Comparison of ENCODE assay signal across 8 cellular contexts in the genomic region with DNA sequence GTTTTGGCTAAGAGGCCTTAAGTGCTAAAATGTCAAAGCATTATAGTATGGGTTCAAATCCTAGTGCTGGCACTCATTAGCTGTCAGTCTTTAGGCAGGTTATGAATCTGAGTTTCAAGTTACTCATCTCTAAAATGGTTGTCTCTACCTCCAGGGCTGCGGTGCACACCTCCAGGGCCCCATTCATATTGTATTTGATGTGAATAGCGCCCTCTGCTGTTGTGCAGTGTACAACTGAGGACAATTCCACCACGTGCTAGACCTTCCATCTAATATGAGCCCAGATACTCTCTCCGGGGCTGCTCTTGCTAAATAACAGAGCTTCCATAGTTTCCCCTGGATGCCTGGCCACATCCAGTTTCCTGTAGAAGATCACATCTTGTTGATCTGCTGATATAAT. TPM values are rescaled to one million over a fixed set of nuclear protein-coding genes. Genes with fewer than 3 reads are reported as not detected.
DNase-seq lines count a peak whose midpoint lies in the region; ATAC-seq, FAIRE-seq and TF ChIP-seq lines count a peak whose summit lies in the region.

No MANE protein-coding gene starts in this region.

- H3K4me1 ChIP-seq in CD8-positive, alpha-beta memory T cell (ENCODE audit: insufficient read depth, low read length), result peaks cover 61% of the 10 kb centered on the region
- H3K4me1 ChIP-seq in keratinocyte (ENCODE audit: control insufficient read depth, extremely low read depth, insufficient read depth, low read length), result no peaks in the 10 kb centered on the region

- ATAC-seq in GM21381 (IDR thresholded peaks at IDR 0.05; ENCODE audit: unreplicated experiment) (no peak), GM18498 (IDR thresholded peaks at IDR 0.05; ENCODE audit: unreplicated experiment) (no peak)

- H2AFZ ChIP-seq in keratinocyte (ENCODE audit: control insufficient read depth, low read length), result no peak overlapping the region

- peaks cover 66 to 73% (median 66%) of the 10 kb centered on the region in 3 donors for H3K4me1 Mint-ChIP-seq in CD8-positive, alpha-beta memory T cell

- H4K20me1 ChIP-seq in keratinocyte (ENCODE audit: control insufficient read depth, extremely low read depth, insufficient read depth, low read length), result no peaks in the 10 kb centered on the region

- CTCF ChIA-PET in CD8-positive, alpha-beta memory T cell (lab: Charles Lee), result interaction anchor here (0.7 to 16.0 kb wide), 26 partner anchors 9 to 236 kb away, joined by 3 to 286 read pairs (median 4); partner anchors contain the start of genes DPH3 and OXNAD1

- H3K9me3 Mint-ChIP-seq in CD8-positive, alpha-beta memory T cell, result no peaks in the 10 kb centered on the region

- no peak for FAIRE-seq in keratinocyte (lab: Jason Lieb, UNC)

- peaks cover 0 to 5% of the 10 kb centered on the region in 2 donors for H3K27me3 Mint-ChIP-seq in CD8-positive, alpha-beta memory T cell

- dilution Hi-C loops in keratinocyte (cut with MboI; ENCODE audit: extremely low pct_ligation_motif_present, low sequenced_read_pairs), result no loop called here

- no peaks in the 10 kb centered on the region for H3K27me3 ChIP-seq in CD8-positive, alpha-beta memory T cell (ENCODE audit: insufficient read depth, low read length, poor library complexity, severe bottlenecking)
- H3K27me3 ChIP-seq in keratinocyte (ENCODE audit: control insufficient read depth, extremely low read depth, insufficient read depth, low read length), result no peaks in the 10 kb centered on the region

- peak; percentile 61 for TF ChIP-seq CTCF in NB4 (IDR thresholded peaks at IDR 0.05; ENCODE audit: low read depth, low read length)
- peak; percentile 32 to 63 (median 39) for TF ChIP-seq CTCF in keratinocyte (optimal IDR thresholded peaks at IDR 0.05 in 1 of 3, IDR thresholded peaks at IDR 0.05 in 1 of 3, conservative IDR thresholded peaks at IDR 0.05 in 1 of 3; ENCODE audit: extremely low read depth in 1 of 3, insufficient read depth in 2 of 3, low read length in 3 of 3)

- H3K79me2 ChIP-seq in keratinocyte (ENCODE audit: control insufficient read depth, insufficient read depth, low read length), result no peaks in the 10 kb centered on the region

- no peak overlapping the region for H3K4me2 ChIP-seq in keratinocyte (ENCODE audit: control insufficient read depth, extremely low read depth, insufficient read depth, low read depth, low read length)

- peak overlapping the region in 6 of 7 donors; percentile 1 to 46 (median 30) for H3K4me3 Mint-ChIP-seq in CD8-positive, alpha-beta memory T cell

- peaks cover 69% of the 10 kb centered on the region for H3K36me3 ChIP-seq in CD8-positive, alpha-beta memory T cell (ENCODE audit: insufficient read depth, low read length)
- H3K36me3 ChIP-seq in keratinocyte (ENCODE audit: control insufficient read depth in 2 of 2, extremely low read depth in 1 of 2, insufficient read depth in 2 of 2, low read length in 2 of 2), result peaks cover 12 to 23% of the 10 kb centered on the region in 2 experiments

- no peaks in the 10 kb centered on the region for H3K9me1 ChIP-seq in keratinocyte (ENCODE audit: control insufficient read depth, extremely low read depth, insufficient read depth, low read length)

- peak overlapping the region; percentile 79 to 98 (median 92) for H3K27ac Mint-ChIP-seq in CD8-positive, alpha-beta memory T cell

- POLR2A ChIA-PET in CD8-positive, alpha-beta memory T cell (lab: Charles Lee), result interaction anchor here (1.0 to 3.7 kb wide), 7 partner anchors 10 to 54 kb away, joined by 3 to 17 read pairs (median 4); partner anchors contain the start of gene OXNAD1

- no peak for TF ChIP-seq POLR2A in NB4 (IDR thresholded peaks at IDR 0.05; ENCODE audit: extremely low read depth, insufficient read length)

- H3K36me3 Mint-ChIP-seq in CD8-positive, alpha-beta memory T cell, result peaks cover 16 to 96% (median 24%) of the 10 kb centered on the region in 3 donors

- no peak overlapping the region for H3K9ac ChIP-seq in keratinocyte (ENCODE audit: control insufficient read depth, extremely low read depth, insufficient read depth, low read length)

- no peaks in the 10 kb centered on the region for H3K9me3 ChIP-seq in CD8-positive, alpha-beta memory T cell (ENCODE audit: low read length)
- no peaks in the 10 kb centered on the region for H3K9me3 ChIP-seq in keratinocyte (ENCODE audit: control insufficient read depth, low read depth, low read length)

- H3K4me3 ChIP-seq in CD8-positive, alpha-beta memory T cell (ENCODE audit: low read length), result no peak overlapping the region
- H3K4me3 ChIP-seq in NB4 (ENCODE audit: low read depth, low read length), result no peak overlapping the region
- no peak overlapping the region for H3K4me3 ChIP-seq in keratinocyte (ENCODE audit: control insufficient read depth in 2 of 3, extremely low read depth in 1 of 3, insufficient read depth in 2 of 3, low read depth in 1 of 3, low read length in 3 of 3)

- H3K27ac ChIP-seq in CD8-positive, alpha-beta memory T cell (ENCODE audit: low read depth, low read length), result no peak overlapping the region
- H3K27ac ChIP-seq in keratinocyte (ENCODE audit: control insufficient read depth, insufficient read depth, low read length), result no peak overlapping the region

- peak; percentile 65 to 88 (median 73) for DNase-seq in CD8-positive, alpha-beta memory T cell
- DNase-seq in NB4 (ENCODE audit: low read depth) (peak; percentile 61), activated T-cell treated with anti-CD3 and anti-CD28 coated beads for 4 hours (peak; percentile 80), keratinocyte (ENCODE audit: low read depth, low spot score) (no peak), germinal center (ENCODE audit: low spot score) (no peak)
- peak; percentile 50 to 81 for DNase-seq in stimulated activated CD8-positive, alpha-beta memory T cell treated with anti-CD3 and anti-CD28 coated beads, Interleukin-7, amount 100 ng/mL, for 48 hours (ENCODE audit: extremely low read depth in 1 of 2, low read depth in 1 of 2)

RNA-seq across cellular contexts. Expression of gene OXNAD1, which starts 54.3 kb away (rescaled TPM):
- 10 to 100 TPM; 28.6 to 30.1 TPM for total RNA-seq in CD8-positive, alpha-beta memory T cell
- 64.2 TPM for polyA plus RNA-seq in CD8-positive, alpha-beta memory T cell
- polyA plus RNA-seq in keratinocyte, result 11.8 to 15.2 TPM (median 13.0 TPM) in 3 replicates
- polyA plus RNA-seq in keratinocyte (2011; ENCODE audit: low read depth), result 5.4 TPM
- polyA plus RNA-seq in keratinocyte (2011; cell fraction: cytosol; rRNA removed), result 10.8 and 12.8 TPM in 2 replicates
- 10.4 and 13.0 TPM in 2 replicates for polyA plus RNA-seq in keratinocyte (2011; cell fraction: nucleus; rRNA removed)
- 9.6 TPM in 2 replicates for polyA plus RNA-seq in keratinocyte (2012; ENCODE audit: low replicate concordance)
- 7.9 to 16.0 TPM (median 13.3 TPM) in 3 replicates for polyA minus RNA-seq in keratinocyte
- 10.2 TPM for polyA minus RNA-seq in keratinocyte (2011; cell fraction: cytosol; rRNA and poly(A)+ RNA removed)
- 6.4 and 11.9 TPM in 2 replicates for polyA minus RNA-seq in keratinocyte (2011; cell fraction: nucleus; rRNA and poly(A)+ RNA removed)

RNA-seq across cellular contexts. Expression of gene DPH3, which starts 54.6 kb away (rescaled TPM):
- total RNA-seq in CD8-positive, alpha-beta memory T cell, result 10 to 100 TPM; 31.7 to 32.8 TPM
- 29.9 TPM for polyA plus RNA-seq in CD8-positive, alpha-beta memory T cell
- 17.4 to 36.7 TPM (median 23.4 TPM) in 3 replicates for polyA plus RNA-seq in keratinocyte
- polyA plus RNA-seq in keratinocyte (2011; ENCODE audit: low read depth), result 11.6 TPM
- polyA plus RNA-seq in keratinocyte (2011; cell fraction: cytosol; rRNA removed), result 17.2 and 38.1 TPM in 2 replicates
- polyA plus RNA-seq in keratinocyte (2011; cell fraction: nucleus; rRNA removed), result 5.2 and 7.8 TPM in 2 replicates
- polyA plus RNA-seq in keratinocyte (2012; ENCODE audit: low replicate concordance), result 26.0 and 33.8 TPM in 2 replicates
- polyA minus RNA-seq in keratinocyte, result 6.3 to 13.6 TPM (median 12.1 TPM) in 3 replicates
- 21.5 TPM for polyA minus RNA-seq in keratinocyte (2011; cell fraction: cytosol; rRNA and poly(A)+ RNA removed)
- polyA minus RNA-seq in keratinocyte (2011; cell fraction: nucleus; rRNA and poly(A)+ RNA removed), result 2.8 and 4.3 TPM in 2 replicates

Comparison
In these comparisons a context has a peak if more than half of its experiments do, and no peak if none do; other contexts are left out.
1. DNase-seq: peak in CD8-positive, alpha-beta memory T cell (5 of 5), NB4 (single experiment), activated T-cell treated with anti-CD3 and anti-CD28 coated beads for 4 hours (single experiment) and stimulated activated CD8-positive, alpha-beta memory T cell treated with anti-CD3 and anti-CD28 coated beads, Interleukin-7, amount 100 ng/mL, for 48 hours (2 of 2); none in keratinocyte (single experiment) and germinal center (single experiment).